1 cellular context compared by ENCODE assay signal in genomic region chr15:40793216-40793989, GRCh38.
TF ChIP-seq lines count a peak whose summit lies in the region.

No MANE protein-coding gene starts in this region.

TF ChIP-seq in HEK293, 187 proteins besides CTCF, POLR2A, EP300 and RAD21 (continued from another document):
- TF ChIP-seq PRDM6 (tag by site-specific recombination; IDR thresholded peaks at IDR 0.05) = no peak
- 0 out of 2 replicates have a peak, but pooled peaks have one; percentile 19 for TF ChIP-seq SP7 (tag by site-specific recombination; IDR thresholded peaks at IDR 0.05)
